In genomic region chr4:173195132-173195531, GRCh38 we compare ENCODE assay signal across 18 cellular contexts. TPM values are rescaled to one million over a fixed set of nuclear protein-coding genes. Genes with fewer than 3 reads are reported as not detected.
DNase-seq lines count a peak whose midpoint lies in the region; ATAC-seq and TF ChIP-seq lines count a peak whose summit lies in the region.
"Had no signal": no experiment of that assay in that cellular context is flagged by ENCODE, and none has a peak within 500 bp of the region (broad histone marks: within the 10 kb centered on the region; RNA-seq: fewer than 3 reads in every experiment).

No MANE protein-coding gene starts in this region.

- no peaks in the 10 kb centered on the region for H3K9me3 ChIP-seq in transverse colon
- H3K9me3 ChIP-seq: breast epithelium, esophagus muscularis mucosa had no signal

- TF ChIP-seq CTCF in CD14-positive monocyte (IDR thresholded peaks at IDR 0.05): no peak
- TF ChIP-seq CTCF in transverse colon (IDR thresholded peaks at IDR 0.05): no peak

- TF ChIP-seq EP300 in transverse colon (IDR thresholded peaks at IDR 0.05; ENCODE audit: low read depth): no peak

- H3K4me1 Mint-ChIP-seq in CD14-positive monocyte: peaks cover 35% of the 10 kb centered on the region

- DNase-seq in CD14-positive monocyte (ENCODE audit: low spot score) (no peak), NOMO-1 treated with dmso at 0.1 percent for 144 hours (lab: John Stamatoyannopoulos, UW; ENCODE audit: unreplicated experiment) (peak; percentile 21), medulla oblongata (ENCODE audit: extremely low spot score) (peak; percentile 32), transverse colon (no peak), midbrain (lab: John Stamatoyannopoulos, UW) (no peak)
- DNase-seq: activated CD8-positive, alpha-beta T cell treated with anti-CD3 and anti-CD28 coated beads for 36 hours; activated T-cell treated with anti-CD3 and anti-CD28 coated beads, Interleukin-2, amount 50 U/mL, for 72 hours; NCI-H187 treated with DMSO at 0.1 percent for 48 hours; NCI-H446 treated with DMSO at 0.1 percent for 48 hours; stimulated activated CD4-positive, alpha-beta T cell treated with anti-CD3 and anti-CD28 coated beads, Interleukin-15, amount 100 ng/mL, for 24 hours had no signal

- H3K36me3 ChIP-seq in transverse colon: no peaks in the 10 kb centered on the region
- H3K36me3 ChIP-seq: breast epithelium, esophagus muscularis mucosa had no signal

- no peak for TF ChIP-seq POLR2A in transverse colon (IDR thresholded peaks at IDR 0.05)

- H3K27ac ChIP-seq in transverse colon: no peak overlapping the region
- H3K27ac ChIP-seq: breast epithelium, esophagus muscularis mucosa, SK-N-MC had no signal

- in situ Hi-C loops in transverse colon (cut with MboI; ENCODE audit: low pct_ligation_motif_present in 1 of 4, low pct_unique_long_range_greater_than_20kb in 1 of 4, low sequenced_read_pairs in 3 of 4): no loop called here

- no peaks in the 10 kb centered on the region for H3K9me3 Mint-ChIP-seq in CD14-positive monocyte
- H3K9me3 Mint-ChIP-seq: activated CD8-positive, alpha-beta T cell treated with anti-CD3 and anti-CD28 coated beads for 36 hours; activated T-cell treated with anti-CD3 and anti-CD28 coated beads, Interleukin-2, amount 50 U/mL, for 72 hours; nephron had no signal

- intact Hi-C loops in CD14-positive monocyte (cut with micrococcal nuclease): no loop called here
- intact Hi-C loops in transverse colon (cut with DNase I; ENCODE audit: low total_unique reads): no loop called here

- peak; percentile 55 for ATAC-seq in GM21576 (IDR thresholded peaks at IDR 0.05; ENCODE audit: unreplicated experiment)
- no peak for ATAC-seq in GM19351 (IDR thresholded peaks at IDR 0.05; ENCODE audit: unreplicated experiment)
- ATAC-seq in HG02678 (IDR thresholded peaks at IDR 0.05; ENCODE audit: unreplicated experiment): no peak
- ATAC-seq: activated CD8-positive, alpha-beta T cell treated with anti-CD3 and anti-CD28 coated beads for 36 hours; activated T-cell treated with anti-CD3 and anti-CD28 coated beads, Interleukin-2, amount 50 U/mL, for 72 hours had no signal

- no peak overlapping the region for H3K4me3 ChIP-seq in transverse colon
- H3K4me3 ChIP-seq: breast epithelium, esophagus muscularis mucosa, lung, SK-N-MC had no signal

- H3K4me3 Mint-ChIP-seq in CD14-positive monocyte: peak overlapping the region in 1 of 2 donors; percentile 32
- H3K4me3 Mint-ChIP-seq: activated CD8-positive, alpha-beta T cell treated with anti-CD3 and anti-CD28 coated beads for 36 hours; activated T-cell treated with anti-CD3 and anti-CD28 coated beads, Interleukin-2, amount 50 U/mL, for 72 hours; nephron had no signal

- peak overlapping the region in 4 of 7 donors; percentile 5 to 83 (median 56) for H3K27ac Mint-ChIP-seq in CD14-positive monocyte
- H3K27ac Mint-ChIP-seq: activated CD8-positive, alpha-beta T cell treated with anti-CD3 and anti-CD28 coated beads for 36 hours; activated T-cell treated with anti-CD3 and anti-CD28 coated beads, Interleukin-2, amount 50 U/mL, for 72 hours; nephron had no signal

- H3K27me3 Mint-ChIP-seq in CD14-positive monocyte (ENCODE audit: low read depth in 3 of 3): no peaks in the 10 kb centered on the region
- H3K27me3 Mint-ChIP-seq: activated CD8-positive, alpha-beta T cell treated with anti-CD3 and anti-CD28 coated beads for 36 hours had no signal

- H3K27me3 ChIP-seq in transverse colon: no peaks in the 10 kb centered on the region
- H3K27me3 ChIP-seq: breast epithelium, esophagus muscularis mucosa had no signal

- H3K4me1 ChIP-seq in transverse colon: peaks cover 5 to 31% (median 20%) of the 10 kb centered on the region in 4 donors

- WGBS in transverse colon (ENCODE audit: low coverage in 1 of 2), 2 donors: 73 to 80% methylated on average over 1 to 3 of the region's 3 CpGs

- no peaks in the 10 kb centered on the region for H3K36me3 Mint-ChIP-seq in CD14-positive monocyte

RNA-seq across cellular contexts. Expression of gene GALNT7, which starts 26.5 kb away (rescaled TPM):
- 10 to 100 TPM; 19.7 to 29.0 TPM for polyA plus RNA-seq in CD14-positive monocyte
- total RNA-seq in transverse colon: 100 to 1,000 TPM in 2 of 4 donors, 10 to 100 TPM in 2; 31.4 to 124 (median 105) TPM

Comparison
In these comparisons a context has a peak if more than half of its experiments do, and no peak if none do; other contexts are left out.
1. DNase-seq: peak in NOMO-1 treated with dmso at 0.1 percent for 144 hours (single experiment) and medulla oblongata (single experiment); none in CD14-positive monocyte (single experiment), transverse colon (single experiment) and midbrain (single experiment).